Comparison of ENCODE assay signal across 21 cellular contexts in genomic region chr2:227177592-227178336, GRCh38. TPM values are rescaled to one million over a fixed set of nuclear protein-coding genes. Genes with fewer than 3 reads are reported as not detected.
A peak's percentile ranks its signal among the peaks of the same experiment; 100 is the strongest.
DNase-seq lines count a peak whose midpoint lies in the region; ATAC-seq, FAIRE-seq and TF ChIP-seq lines count a peak whose summit lies in the region.
"Had no signal": no experiment of that assay in that cellular context is flagged by ENCODE, and none has a peak within 500 bp of the region (broad histone marks: within the 10 kb centered on the region; RNA-seq: fewer than 3 reads in every experiment).

No MANE protein-coding gene starts in this region.

- peak overlapping the region; percentile 69 for H3K4ac ChIP-seq in H1 (replicated peaks; ENCODE audit: insufficient read length, low read depth, low read length)

- no peak overlapping the region for H3K23ac ChIP-seq in H1 (ENCODE audit: insufficient read length)

- H4K20me1 ChIP-seq in HepG2 (ENCODE audit: insufficient read depth, low read length): no peaks in the 10 kb centered on the region
- no peaks in the 10 kb centered on the region for H4K20me1 ChIP-seq in H1 (replicated peaks in 1 of 2; ENCODE audit: control insufficient read depth in 1 of 2, insufficient read depth in 2 of 2, low read length in 2 of 2)

- H3K4me3 ChIP-seq in HepG2 (replicated peaks in 1 of 3; ENCODE audit: insufficient read depth in 1 of 3, low read depth in 2 of 3, low read length in 3 of 3) (no peak overlapping the region), right lobe of liver (no peak overlapping the region), H1 (ENCODE audit: extremely low read depth in 1 of 4, insufficient read depth in 2 of 4, low read depth in 3 of 4, low read length in 4 of 4) (no peak overlapping the region), gastrocnemius medialis (no peak overlapping the region), tibial nerve (no peak overlapping the region)
- H3K4me3 ChIP-seq: A549, GM23338 had no signal

- H2AFZ ChIP-seq in HepG2 (ENCODE audit: low read length) (no peak overlapping the region), H1 (ENCODE audit: low read length) (no peak overlapping the region)
- H2AFZ ChIP-seq: GM23338 had no signal

- WGBS in HepG2 (ENCODE audit: low lambda C conversion rate): 36% methylated on average over 12 of the region's 12 CpGs
- 94% methylated on average over 12 of the region's 12 CpGs for WGBS in right lobe of liver (ENCODE audit: insufficient coverage, low coverage, low lambda C conversion rate, missing lambda C conversion rate)
- 91% methylated on average over 12 of the region's 12 CpGs; no CpG with 5 or more reads in 1 of the 2 experiments for WGBS in H1 (ENCODE audit: extremely low coverage in 1 of 2, insufficient coverage in 1 of 2, insufficient read length in 1 of 2, insufficient replicate concordance in 2 of 2, low coverage in 1 of 2, low lambda C conversion rate in 2 of 2, missing lambda C conversion rate in 1 of 2), 2 experiments
- WGBS in tibial nerve, 2 donors: 90 to 91% methylated on average over 12 of the region's 12 CpGs

- H4K8ac ChIP-seq in H1 (ENCODE audit: extremely low read depth, insufficient read depth, low read length): no peak overlapping the region

- DNase-seq in HepG2 (ENCODE audit: low spot score): no peak
- no peak for DNase-seq in right lobe of liver
- DNase-seq in H1 (ENCODE audit: low read depth in 1 of 2, low spot score in 2 of 2): no peak
- no peak for DNase-seq in gastrocnemius medialis
- no peak for DNase-seq in urothelium cell line (ENCODE audit: low spot score)
- no peak for DNase-seq in NK-92 treated with Interleukin-12 subunit alpha and Interleukin-12 subunit beta, amount 100 ng/mL, for 24 hours (lab: John Stamatoyannopoulos, UW)
- no peak for DNase-seq in tibial nerve (ENCODE audit: low spot score in 2 of 2)
- DNase-seq: AML-193; Caco-2; CD4-positive, alpha-beta T cell; DMS153; DMS79; GDM1; H7 had no signal

- in situ Hi-C loops in HepG2 (cut with HindIII; ENCODE audit: extremely low pct_ligation_motif_present, low pct_unique_long_range_greater_than_20kb) (no loop called here), gastrocnemius medialis (cut with MboI; ENCODE audit: low sequenced_read_pairs in 4 of 4) (no loop called here)

- H3K27me3 ChIP-seq in HepG2 (ENCODE audit: control insufficient read depth in 1 of 2, insufficient read depth in 2 of 2, low read length in 2 of 2) (0 out of 5 replicates have a peak, but pooled peaks cover 0 to under 1% of the 10 kb centered on the region in 2 experiments), right lobe of liver (no peaks in the 10 kb centered on the region), H1 (replicated peaks in 1 of 4; ENCODE audit: control insufficient read depth in 3 of 4, extremely low read depth in 1 of 4, insufficient read depth in 3 of 4, low read length in 3 of 4) (no peaks in the 10 kb centered on the region), gastrocnemius medialis (no peaks in the 10 kb centered on the region), tibial nerve (no peaks in the 10 kb centered on the region)

- intact Hi-C loops in HepG2 (cut with micrococcal nuclease; ENCODE audit: unreplicated experiment): no loop called here
- intact Hi-C loops in right lobe of liver (cut with DNase I): no loop called here
- intact Hi-C loops in gastrocnemius medialis (cut with DNase I; ENCODE audit: low total_unique reads): no loop called here

- no peak overlapping the region for H2BK12ac ChIP-seq in H1 (ENCODE audit: low read depth, low read length)

- TF ChIP-seq CTCF in HepG2 (CRISPR knock-in tag; IDR thresholded peaks at IDR 0.05) (no peak), right lobe of liver (IDR thresholded peaks at IDR 0.05) (no peak), H1 (IDR thresholded peaks at IDR 0.05; ENCODE audit: control extremely low read depth in 1 of 3, insufficient read depth in 1 of 3, low read depth in 1 of 3, low read length in 3 of 3) (no peak), gastrocnemius medialis (IDR thresholded peaks at IDR 0.05 in 4 of 5, conservative IDR thresholded peaks at IDR 0.05 in 1 of 5) (no peak), tibial nerve (IDR thresholded peaks at IDR 0.05) (no peak)

- TF ChIP-seq RAD21 in HepG2 (CRISPR knock-in tag; IDR thresholded peaks at IDR 0.05) (no peak), H1 (IDR thresholded peaks at IDR 0.05 in 1 of 2, conservative IDR thresholded peaks at IDR 0.05 in 1 of 2; ENCODE audit: low read depth in 2 of 2, low read length in 2 of 2) (no peak)

- no peak overlapping the region for H2BK120ac ChIP-seq in H1 (replicated peaks; ENCODE audit: low read depth, low read length)

- H2AK5ac ChIP-seq in H1 (ENCODE audit: low read depth, low read length): no peak overlapping the region

- no peak overlapping the region for H2BK5ac ChIP-seq in H1 (ENCODE audit: low read depth, low read length)

- no peak overlapping the region for H3K14ac ChIP-seq in H1 (ENCODE audit: insufficient read length)

- 0 out of 3 replicates have a peak, but pooled peaks have one; percentile 25 for ATAC-seq in HepG2
- ATAC-seq in right lobe of liver: no peak
- no peak for ATAC-seq in gastrocnemius medialis
- ATAC-seq: A549, GM23338 had no signal

- TF ChIP-seq POLR2A in HepG2 (IDR thresholded peaks at IDR 0.05; ENCODE audit: insufficient read depth in 1 of 2, low read depth in 2 of 2, low read length in 2 of 2): no peak
- TF ChIP-seq POLR2A in right lobe of liver (IDR thresholded peaks at IDR 0.05): no peak
- TF ChIP-seq POLR2A in H1 (IDR thresholded peaks at IDR 0.05; ENCODE audit: control extremely low read depth in 1 of 2, low read depth in 2 of 2, low read length in 2 of 2): no peak
- TF ChIP-seq POLR2A in gastrocnemius medialis (IDR thresholded peaks at IDR 0.05): no peak
- no peak for TF ChIP-seq POLR2A in tibial nerve (IDR thresholded peaks at IDR 0.05)

- no peak overlapping the region for H3K56ac ChIP-seq in H1 (replicated peaks; ENCODE audit: insufficient read length, low read depth, low read length)

- H3K36me3 ChIP-seq in HepG2 (replicated peaks in 1 of 2; ENCODE audit: control insufficient read depth in 1 of 2, insufficient read depth in 2 of 2, low read length in 2 of 2) (no peaks in the 10 kb centered on the region), right lobe of liver (no peaks in the 10 kb centered on the region), H1 (ENCODE audit: control insufficient read depth in 2 of 4, insufficient read depth in 4 of 4, low read length in 3 of 4) (no peaks in the 10 kb centered on the region), gastrocnemius medialis (no peaks in the 10 kb centered on the region), tibial nerve (no peaks in the 10 kb centered on the region)

- no peak overlapping the region for H4K91ac ChIP-seq in H1 (replicated peaks; ENCODE audit: insufficient read length, low read length)

- no peaks in the 10 kb centered on the region for H3K79me2 ChIP-seq in HepG2 (ENCODE audit: insufficient read depth, low read length)
- no peaks in the 10 kb centered on the region for H3K79me2 ChIP-seq in H1 (ENCODE audit: control insufficient read depth in 1 of 2, insufficient read depth in 2 of 2, low read length in 2 of 2)

- BruUV-seq in HepG2 (replicated peaks; lab: Mats Ljungman, UMichigan): no TSS peak

- H3K79me1 ChIP-seq in H1 (ENCODE audit: low read depth, low read length): no peaks in the 10 kb centered on the region

- H3K9me3 ChIP-seq in HepG2 (ENCODE audit: low read length) (no peaks in the 10 kb centered on the region), right lobe of liver (no peaks in the 10 kb centered on the region), H1 (ENCODE audit: insufficient read depth in 2 of 2, low read depth in 1 of 2, low read length in 1 of 2) (no peaks in the 10 kb centered on the region), gastrocnemius medialis (no peaks in the 10 kb centered on the region), tibial nerve (no peaks in the 10 kb centered on the region)
- H3K9me3 ChIP-seq: A549, Caco-2 had no signal

- no peak overlapping the region for H4K5ac ChIP-seq in H1 (ENCODE audit: insufficient read length, low read depth, low read length)

- H3K4me1 ChIP-seq in HepG2 (ENCODE audit: insufficient read depth, low read length) (no peaks in the 10 kb centered on the region), right lobe of liver (peaks cover 0 to 5% (median 1%) of the 10 kb centered on the region in 4 donors), H1 (replicated peaks in 1 of 4; ENCODE audit: control insufficient read depth in 3 of 4, insufficient read depth in 4 of 4, low read length in 3 of 4) (no peaks in the 10 kb centered on the region), gastrocnemius medialis (peaks cover 31 to 55% of the 10 kb centered on the region in 2 donors), tibial nerve (peaks cover 0 to 5% (median 0%) of the 10 kb centered on the region in 4 donors)
- H3K4me1 ChIP-seq: Caco-2 had no signal

- no peak for FAIRE-seq in HepG2 (lab: Jason Lieb, UNC)
- no peak for FAIRE-seq in H1 (lab: Jason Lieb, UNC)
- FAIRE-seq in urothelium cell line (lab: Jason Lieb, UNC): no peak
- FAIRE-seq: A549, GM12892, GM18507 had no signal

- H2BK15ac ChIP-seq in H1 (ENCODE audit: low read length): no peak overlapping the region

- H3K18ac ChIP-seq in H1 (ENCODE audit: extremely low read depth, low read length): no peak overlapping the region

- H3K27ac ChIP-seq in HepG2 (ENCODE audit: extremely low read length, insufficient read depth, low read length) (no peak overlapping the region), right lobe of liver (no peak overlapping the region), H1 (ENCODE audit: low read depth, low read length) (no peak overlapping the region), gastrocnemius medialis (peak overlapping the region; percentile 75 to 91 (median 84)), tibial nerve (no peak overlapping the region)
- H3K27ac ChIP-seq: 22Rv1, A549, C4-2B had no signal

- H3K4me2 ChIP-seq in HepG2 (ENCODE audit: low read depth, low read length) (no peak overlapping the region), H1 (ENCODE audit: insufficient read depth in 1 of 2, low read depth in 2 of 2, low read length in 2 of 2) (no peak overlapping the region)
- H3K4me2 ChIP-seq: A549, GM23338 had no signal

- CTCF ChIA-PET in HepG2 (lab: Yijun Ruan, JAX; ENCODE audit: low intra/inter-chr PET ratio, low total read pairs): no interaction called here
- CTCF ChIA-PET in H1 (lab: Charles Lee; ENCODE audit: partially characterized antibody): interaction anchor here (0.6 to 1.8 kb wide), 4 partner anchors 20 to 151 kb away, joined by 3 to 5 read pairs (median 4); no protein-coding TSS in a partner anchor

- H3K9ac ChIP-seq in HepG2 (ENCODE audit: insufficient read depth, low read depth, low read length) (no peak overlapping the region), H1 (replicated peaks in 1 of 4; ENCODE audit: extremely low read depth in 1 of 4, low read depth in 3 of 4, low read length in 3 of 4) (no peak overlapping the region)

- POLR2A ChIA-PET in HepG2 (lab: Yijun Ruan, JAX) (no interaction called here), H1 (lab: Charles Lee; ENCODE audit: partially characterized antibody) (no interaction called here)

- no peaks in the 10 kb centered on the region for H3K23me2 ChIP-seq in H1 (ENCODE audit: low read depth, low read length)

- TF ChIP-seq EP300 in HepG2 (IDR thresholded peaks at IDR 0.05; ENCODE audit: low read depth in 2 of 2, low read length in 2 of 2) (no peak), HepG2 (CRISPR knock-in tag; IDR thresholded peaks at IDR 0.05; ENCODE audit: borderline replicate concordance) (no peak), H1 (IDR thresholded peaks at IDR 0.05; ENCODE audit: borderline replicate concordance in 1 of 2, low read depth in 2 of 2, low read length in 2 of 2) (no peak), tibial nerve (IDR thresholded peaks at IDR 0.05) (no peak)

- H2BK20ac ChIP-seq in H1 (ENCODE audit: low read length): no peak overlapping the region

RNA-seq across cellular contexts. Expression of gene COL4A3, which starts 13.3 kb away (rescaled TPM):
- total RNA-seq in HepG2 (2016; rRNA removed; fragmentation: Illumina TruSeq; extraction: Trizol): 0.02 TPM in 1 of 2 replicates, not detected in the other
- 0.09 and 0.10 TPM in 2 replicates for total RNA-seq in HepG2 (2016; cell fraction: cytosol; rRNA removed; fragmentation: Illumina TruSeq; extraction: Trizol; ENCODE audit: low read depth)
- total RNA-seq in HepG2 (2016; cell fraction: insoluble cytoplasmic fraction; rRNA removed; fragmentation: Illumina TruSeq; extraction: Trizol): 0.02 TPM in 1 of 2 replicates, not detected in the other
- 0.03 and 0.07 TPM in 2 replicates for total RNA-seq in HepG2 (2016; cell fraction: membrane; rRNA removed; fragmentation: Illumina TruSeq; extraction: Trizol)
- 0.09 TPM in 1 of 2 replicates, not detected in the other for total RNA-seq in HepG2 (2016; cell fraction: nucleus; rRNA removed; fragmentation: Illumina TruSeq; extraction: Trizol)
- not detected in 2 replicates for polyA plus RNA-seq in HepG2 (2011; rRNA removed)
- not detected in 2 replicates for polyA plus RNA-seq in HepG2 (2011; cell fraction: cytosol; rRNA removed)
- not detected in 2 replicates for polyA plus RNA-seq in HepG2 (2011; cell fraction: nucleus; rRNA removed)
- not detected in 2 replicates for polyA plus RNA-seq in HepG2 (2012)
- polyA plus RNA-seq in HepG2 (2016; cell fraction: cytosol; fragmentation: Illumina TruSeq; extraction: Trizol; ENCODE audit: low read depth): not detected in 2 replicates
- polyA plus RNA-seq in HepG2 (2016; cell fraction: insoluble cytoplasmic fraction; fragmentation: Illumina TruSeq; extraction: Trizol; ENCODE audit: low read depth): not detected in 2 replicates
- not detected in 2 replicates for polyA plus RNA-seq in HepG2 (2016; cell fraction: membrane; fragmentation: Illumina TruSeq; extraction: Trizol; ENCODE audit: low read depth)
- polyA plus RNA-seq in HepG2 (2016; cell fraction: nucleus; fragmentation: Illumina TruSeq; extraction: Trizol; ENCODE audit: insufficient read depth, low read depth): not detected in 2 replicates
- polyA minus RNA-seq in HepG2 (2011; rRNA and poly(A)+ RNA removed; ENCODE audit: low replicate concordance): 5.8 TPM in 1 of 2 replicates, not detected in the other
- polyA minus RNA-seq in HepG2 (2011; cell fraction: cytosol; rRNA and poly(A)+ RNA removed): not detected in 2 replicates
- polyA minus RNA-seq in HepG2 (2011; cell fraction: nucleus; rRNA and poly(A)+ RNA removed): 0.12 and 0.26 TPM in 2 replicates
- total RNA-seq in right lobe of liver: 1 to 10 TPM in 3 of 6 experiments, under 1 TPM in 3; 0.12 to 1.6 (median 0.73) TPM
- total RNA-seq in H1 (2021; fragmentation: NEBNext Ultra II Directional; extraction: Animal tissue kit (Norgen Biotek cat#: 25700)): 0.17 and 0.34 TPM in 2 replicates
- 0.12 and 0.28 TPM in 2 replicates for polyA plus RNA-seq in H1 (2011; rRNA removed)
- 0.22 TPM for polyA plus RNA-seq in H1 (2011; cell fraction: cytosol; rRNA removed)
- polyA plus RNA-seq in H1 (2011; cell fraction: nucleus; rRNA removed): 1.2 TPM
- 0.08 to 0.54 TPM (median 0.29 TPM) in 4 replicates for polyA plus RNA-seq in H1 (2012, experiment 1 of 2)
- 0.05 TPM for polyA plus RNA-seq in H1 (2012, experiment 2 of 2)
- 0.41 TPM for polyA plus RNA-seq in H1 (2013, experiment 1 of 2)
- 0.31 TPM for polyA plus RNA-seq in H1 (2013, experiment 2 of 2)
- polyA minus RNA-seq in H1 (2011; rRNA and poly(A)+ RNA removed): 0.19 and 0.90 TPM in 2 replicates
- polyA minus RNA-seq in H1 (2011; cell fraction: cytosol; rRNA and poly(A)+ RNA removed): 0.29 TPM
- polyA minus RNA-seq in H1 (2011; cell fraction: nucleus; rRNA and poly(A)+ RNA removed): 1.6 TPM
- total RNA-seq in gastrocnemius medialis: 10 to 100 TPM in 1 of 4 donors, 1 to 10 TPM in 3; 1.9 to 66.8 (median 3.8) TPM
- total RNA-seq in tibial nerve: 1 to 10 TPM; 3.9 to 8.6 (median 7.6) TPM
- total RNA-seq: CD4-positive, alpha-beta T cell; HT-29 had no signal

RNA-seq across cellular contexts. Expression of gene COL4A4, which starts 13.8 kb away (rescaled TPM):
- not detected in 2 replicates for total RNA-seq in HepG2 (2016; rRNA removed; fragmentation: Illumina TruSeq; extraction: Trizol)
- total RNA-seq in HepG2 (2016; cell fraction: cytosol; rRNA removed; fragmentation: Illumina TruSeq; extraction: Trizol; ENCODE audit: low read depth): not detected in 2 replicates
- not detected in 2 replicates for total RNA-seq in HepG2 (2016; cell fraction: insoluble cytoplasmic fraction; rRNA removed; fragmentation: Illumina TruSeq; extraction: Trizol)
- total RNA-seq in HepG2 (2016; cell fraction: membrane; rRNA removed; fragmentation: Illumina TruSeq; extraction: Trizol): not detected in 2 replicates
- not detected in 2 replicates for total RNA-seq in HepG2 (2016; cell fraction: nucleus; rRNA removed; fragmentation: Illumina TruSeq; extraction: Trizol)
- not detected in 2 replicates for polyA plus RNA-seq in HepG2 (2011; rRNA removed)
- polyA plus RNA-seq in HepG2 (2011; cell fraction: cytosol; rRNA removed): not detected in 2 replicates
- not detected in 2 replicates for polyA plus RNA-seq in HepG2 (2011; cell fraction: nucleus; rRNA removed)
- polyA plus RNA-seq in HepG2 (2012): 0.01 and 0.03 TPM in 2 replicates
- not detected in 2 replicates for polyA plus RNA-seq in HepG2 (2016; cell fraction: cytosol; fragmentation: Illumina TruSeq; extraction: Trizol; ENCODE audit: low read depth)
- not detected in 2 replicates for polyA plus RNA-seq in HepG2 (2016; cell fraction: insoluble cytoplasmic fraction; fragmentation: Illumina TruSeq; extraction: Trizol; ENCODE audit: low read depth)
- polyA plus RNA-seq in HepG2 (2016; cell fraction: membrane; fragmentation: Illumina TruSeq; extraction: Trizol; ENCODE audit: low read depth): not detected in 2 replicates
- not detected in 2 replicates for polyA plus RNA-seq in HepG2 (2016; cell fraction: nucleus; fragmentation: Illumina TruSeq; extraction: Trizol; ENCODE audit: insufficient read depth, low read depth)
- polyA minus RNA-seq in HepG2 (2011; rRNA and poly(A)+ RNA removed; ENCODE audit: low replicate concordance): 6.9 TPM in 1 of 2 replicates, not detected in the other
- polyA minus RNA-seq in HepG2 (2011; cell fraction: cytosol; rRNA and poly(A)+ RNA removed): 0.09 TPM in 1 of 2 replicates, not detected in the other
- polyA minus RNA-seq in HepG2 (2011; cell fraction: nucleus; rRNA and poly(A)+ RNA removed): under 0.01 TPM in 2 replicates
- total RNA-seq in right lobe of liver: 1 to 10 TPM in 5 of 6 experiments, under 1 TPM in 1; 0.86 to 2.4 (median 1.8) TPM
- 0.67 and 1.7 TPM in 2 replicates for total RNA-seq in H1 (2021; fragmentation: NEBNext Ultra II Directional; extraction: Animal tissue kit (Norgen Biotek cat#: 25700))
- 0.33 TPM in 2 replicates for polyA plus RNA-seq in H1 (2011; rRNA removed)
- 0.39 TPM for polyA plus RNA-seq in H1 (2011; cell fraction: cytosol; rRNA removed)
- polyA plus RNA-seq in H1 (2011; cell fraction: nucleus; rRNA removed): 1.9 TPM
- polyA plus RNA-seq in H1 (2012, experiment 1 of 2): 0.32 to 0.44 TPM (median 0.41 TPM) in 4 replicates
- polyA plus RNA-seq in H1 (2012, experiment 2 of 2): 0.13 TPM
- polyA plus RNA-seq in H1 (2013, experiment 1 of 2): 0.99 TPM
- polyA plus RNA-seq in H1 (2013, experiment 2 of 2): 0.87 TPM
- 0.50 and 0.59 TPM in 2 replicates for polyA minus RNA-seq in H1 (2011; rRNA and poly(A)+ RNA removed)
- 0.22 TPM for polyA minus RNA-seq in H1 (2011; cell fraction: cytosol; rRNA and poly(A)+ RNA removed)
- polyA minus RNA-seq in H1 (2011; cell fraction: nucleus; rRNA and poly(A)+ RNA removed): 0.80 TPM
- 10 to 100 TPM in 1 of 4 donors, 1 to 10 TPM in 3; 2.0 to 11.4 (median 5.7) TPM for total RNA-seq in gastrocnemius medialis
- 1 to 10 TPM in 3 of 4 donors, under 1 TPM in 1; 0.90 to 5.7 (median 3.1) TPM for total RNA-seq in tibial nerve
- total RNA-seq: CD4-positive, alpha-beta T cell; HT-29 had no signal

Comparison
In these comparisons a context has a peak if more than half of its experiments do, and no peak if none do; other contexts are left out.
1. H3K27ac ChIP-seq: peak in gastrocnemius medialis (4 of 4); none in HepG2 (single experiment), right lobe of liver (0 of 3), H1 (single experiment) and tibial nerve (0 of 4).